ENCODE assay signal across 1 cellular context in genomic region chr12:130816055-130816454, GRCh38.
TF ChIP-seq lines count a peak whose summit lies in the region.

No MANE protein-coding gene starts in this region.

TF ChIP-seq in GM23338, 12 proteins besides CTCF, POLR2A, EP300 and RAD21 (continued from another document):
- TF ChIP-seq, protein P1, sequence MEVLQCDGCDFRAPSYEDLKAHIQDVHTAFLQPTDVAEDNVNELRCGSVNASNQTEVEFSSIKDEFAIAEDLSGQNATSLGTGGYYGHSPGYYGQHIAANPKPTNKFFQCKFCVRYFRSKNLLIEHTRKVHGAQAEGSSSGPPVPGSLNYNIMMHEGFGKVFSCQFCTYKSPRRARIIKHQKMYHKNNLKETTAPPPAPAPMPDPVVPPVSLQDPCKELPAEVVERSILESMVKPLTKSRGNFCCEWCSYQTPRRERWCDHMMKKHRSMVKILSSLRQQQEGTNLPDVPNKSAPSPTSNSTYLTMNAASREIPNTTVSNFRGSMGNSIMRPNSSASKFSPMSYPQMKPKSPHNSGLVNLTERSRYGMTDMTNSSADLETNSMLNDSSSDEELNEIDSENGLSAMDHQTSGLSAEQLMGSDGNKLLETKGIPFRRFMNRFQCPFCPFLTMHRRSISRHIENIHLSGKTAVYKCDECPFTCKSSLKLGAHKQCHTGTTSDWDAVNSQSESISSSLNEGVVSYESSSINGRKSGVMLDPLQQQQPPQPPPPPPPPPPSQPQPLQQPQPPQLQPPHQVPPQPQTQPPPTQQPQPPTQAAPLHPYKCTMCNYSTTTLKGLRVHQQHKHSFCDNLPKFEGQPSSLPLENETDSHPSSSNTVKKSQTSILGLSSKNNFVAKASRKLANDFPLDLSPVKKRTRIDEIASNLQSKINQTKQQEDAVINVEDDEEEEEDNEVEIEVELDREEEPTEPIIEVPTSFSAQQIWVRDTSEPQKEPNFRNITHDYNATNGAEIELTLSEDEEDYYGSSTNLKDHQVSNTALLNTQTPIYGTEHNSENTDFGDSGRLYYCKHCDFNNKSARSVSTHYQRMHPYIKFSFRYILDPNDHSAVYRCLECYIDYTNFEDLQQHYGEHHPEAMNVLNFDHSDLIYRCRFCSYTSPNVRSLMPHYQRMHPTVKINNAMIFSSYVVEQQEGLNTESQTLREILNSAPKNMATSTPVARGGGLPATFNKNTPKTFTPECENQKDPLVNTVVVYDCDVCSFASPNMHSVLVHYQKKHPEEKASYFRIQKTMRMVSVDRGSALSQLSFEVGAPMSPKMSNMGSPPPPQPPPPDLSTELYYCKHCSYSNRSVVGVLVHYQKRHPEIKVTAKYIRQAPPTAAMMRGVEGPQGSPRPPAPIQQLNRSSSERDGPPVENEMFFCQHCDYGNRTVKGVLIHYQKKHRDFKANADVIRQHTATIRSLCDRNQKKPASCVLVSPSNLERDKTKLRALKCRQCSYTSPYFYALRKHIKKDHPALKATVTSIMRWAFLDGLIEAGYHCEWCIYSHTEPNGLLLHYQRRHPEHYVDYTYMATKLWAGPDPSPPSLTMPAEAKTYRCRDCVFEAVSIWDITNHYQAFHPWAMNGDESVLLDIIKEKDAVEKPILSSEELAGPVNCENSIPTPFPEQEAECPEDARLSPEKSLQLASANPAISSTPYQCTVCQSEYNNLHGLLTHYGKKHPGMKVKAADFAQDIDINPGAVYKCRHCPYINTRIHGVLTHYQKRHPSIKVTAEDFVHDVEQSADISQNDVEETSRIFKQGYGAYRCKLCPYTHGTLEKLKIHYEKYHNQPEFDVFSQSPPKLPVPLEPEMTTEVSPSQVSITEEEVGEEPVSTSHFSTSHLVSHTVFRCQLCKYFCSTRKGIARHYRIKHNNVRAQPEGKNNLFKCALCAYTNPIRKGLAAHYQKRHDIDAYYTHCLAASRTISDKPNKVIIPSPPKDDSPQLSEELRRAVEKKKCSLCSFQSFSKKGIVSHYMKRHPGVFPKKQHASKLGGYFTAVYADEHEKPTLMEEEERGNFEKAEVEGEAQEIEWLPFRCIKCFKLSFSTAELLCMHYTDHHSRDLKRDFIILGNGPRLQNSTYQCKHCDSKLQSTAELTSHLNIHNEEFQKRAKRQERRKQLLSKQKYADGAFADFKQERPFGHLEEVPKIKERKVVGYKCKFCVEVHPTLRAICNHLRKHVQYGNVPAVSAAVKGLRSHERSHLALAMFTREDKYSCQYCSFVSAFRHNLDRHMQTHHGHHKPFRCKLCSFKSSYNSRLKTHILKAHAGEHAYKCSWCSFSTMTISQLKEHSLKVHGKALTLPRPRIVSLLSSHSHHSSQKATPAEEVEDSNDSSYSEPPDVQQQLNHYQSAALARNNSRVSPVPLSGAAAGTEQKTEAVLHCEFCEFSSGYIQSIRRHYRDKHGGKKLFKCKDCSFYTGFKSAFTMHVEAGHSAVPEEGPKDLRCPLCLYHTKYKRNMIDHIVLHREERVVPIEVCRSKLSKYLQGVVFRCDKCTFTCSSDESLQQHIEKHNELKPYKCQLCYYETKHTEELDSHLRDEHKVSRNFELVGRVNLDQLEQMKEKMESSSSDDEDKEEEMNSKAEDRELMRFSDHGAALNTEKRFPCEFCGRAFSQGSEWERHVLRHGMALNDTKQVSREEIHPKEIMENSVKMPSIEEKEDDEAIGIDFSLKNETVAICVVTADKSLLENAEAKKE (CRISPR knock-in tag; IDR thresholded peaks at IDR 0.05), result no peak
- TF ChIP-seq POLR2AphosphoS5 (IDR thresholded peaks at IDR 0.05; ENCODE audit: low read depth) (no peak), EZH2 (IDR thresholded peaks at IDR 0.05; ENCODE audit: low read depth, unreplicated experiment) (no peak), ZNF331 (CRISPR knock-in tag; IDR thresholded peaks at IDR 0.05; ENCODE audit: low read depth) (no peak), CREB1 (CRISPR knock-in tag; IDR thresholded peaks at IDR 0.05; ENCODE audit: low read depth) (no peak)
